ENCODE assay signal across 9 cellular contexts in genomic region chr15:65792988-65793812, GRCh38. TPM values are rescaled to one million over a fixed set of nuclear protein-coding genes. Genes with fewer than 3 reads are reported as not detected.
A peak's percentile ranks its signal among the peaks of the same experiment; 100 is the strongest.
DNase-seq lines count a peak whose midpoint lies in the region; ATAC-seq and TF ChIP-seq lines count a peak whose summit lies in the region.
"Had no signal": no experiment of that assay in that cellular context is flagged by ENCODE, and none has a peak within 500 bp of the region (broad histone marks: within the 10 kb centered on the region; RNA-seq: fewer than 3 reads in every experiment).

No MANE protein-coding gene starts in this region.

- peak overlapping the region; percentile 94 for H3K4me3 ChIP-seq in CD8-positive, alpha-beta memory T cell (ENCODE audit: low read length)
- H3K4me3 ChIP-seq in PC-3 (ENCODE audit: low read length) (peak overlapping the region; percentile 81), ovary (peak overlapping the region; percentile 95)

- ATAC-seq in PC-3, result no peak
- no peak for ATAC-seq in HG03460 (IDR thresholded peaks at IDR 0.05; ENCODE audit: unreplicated experiment)
- ATAC-seq in GM21619 (IDR thresholded peaks at IDR 0.05; ENCODE audit: unreplicated experiment), result no peak

- H3K4me3 Mint-ChIP-seq in CD8-positive, alpha-beta memory T cell, result peak overlapping the region; percentile 91 to 98 (median 96)
- H3K4me3 Mint-ChIP-seq in endothelial cell (ENCODE audit: unreplicated experiment), result peak overlapping the region; percentile 97

- POLR2A ChIA-PET in CD8-positive, alpha-beta memory T cell (lab: Charles Lee), result interaction anchor here (0.7 to 2.9 kb wide), 5 partner anchors 11 to 40 kb away, joined by 3 to 40 read pairs (median 7); no protein-coding TSS in a partner anchor
- POLR2A ChIA-PET in PC-3 (lab: Charles Lee; ENCODE audit: unreplicated experiment), result no interaction called here

- no peaks in the 10 kb centered on the region for H3K27me3 ChIP-seq in CD8-positive, alpha-beta memory T cell (ENCODE audit: insufficient read depth, low read length, poor library complexity, severe bottlenecking)
- H3K27me3 ChIP-seq in PC-3 (ENCODE audit: low read length), result no peaks in the 10 kb centered on the region
- H3K27me3 ChIP-seq in ovary, result no peaks in the 10 kb centered on the region

- H3K27me3 Mint-ChIP-seq in CD8-positive, alpha-beta memory T cell, result peaks cover 0 to 5% of the 10 kb centered on the region in 2 donors
- peaks cover 2% of the 10 kb centered on the region for H3K27me3 Mint-ChIP-seq in endothelial cell (ENCODE audit: unreplicated experiment)

- intact Hi-C loops in PC-3 (cut with micrococcal nuclease) (no loop called here), ovary (cut with DNase I) (loop anchor here in 2 of 4 donors (5.0 kb wide), 2 partner anchors 39 to 709 kb away; partner anchors contain the start of gene RPL4 (in 1 of the 2))

- no peak for DNase-seq in CD8-positive, alpha-beta memory T cell
- no peak for DNase-seq in PC-3
- no peak for DNase-seq in endothelial cell (ENCODE audit: low spot score)
- no peak for DNase-seq in ovary
- no peak for DNase-seq in effector CD4-positive, alpha-beta T cell
- no peak for DNase-seq in NAMALWA (ENCODE audit: low spot score)
- DNase-seq: NCI-H510A had no signal

- CTCF ChIA-PET in CD8-positive, alpha-beta memory T cell (lab: Charles Lee), result interaction anchor here (0.9 to 3.9 kb wide), 8 partner anchors 11 to 40 kb away, joined by 3 to 19 read pairs (median 8); no protein-coding TSS in a partner anchor
- CTCF ChIA-PET in PC-3 (lab: Charles Lee), result no interaction called here

- H3K27ac ChIP-seq in CD8-positive, alpha-beta memory T cell (ENCODE audit: low read depth, low read length), result peak overlapping the region; percentile 99
- H3K27ac ChIP-seq in PC-3 (ENCODE audit: low read length), result peak overlapping the region; percentile 67
- H3K27ac ChIP-seq in ovary, result peak overlapping the region; percentile 98 to 99

- H3K9ac ChIP-seq in PC-3 (ENCODE audit: low read length), result peak overlapping the region; percentile 83

- no peaks in the 10 kb centered on the region for H3K9me3 ChIP-seq in CD8-positive, alpha-beta memory T cell (ENCODE audit: low read length)
- H3K9me3 ChIP-seq in PC-3 (ENCODE audit: low read length) (no peaks in the 10 kb centered on the region), ovary (no peaks in the 10 kb centered on the region)

- no peak for TF ChIP-seq POLR2A in ovary (IDR thresholded peaks at IDR 0.05)

- H3F3A ChIP-seq in PC-3 (ENCODE audit: low read length, unreplicated experiment), result no peaks in the 10 kb centered on the region

- no peaks in the 10 kb centered on the region for H3K9me2 ChIP-seq in PC-3 (replicated peaks; ENCODE audit: low read length)

- peak overlapping the region; percentile 98 to 100 (median 99) for H3K27ac Mint-ChIP-seq in CD8-positive, alpha-beta memory T cell
- H3K27ac Mint-ChIP-seq in endothelial cell (ENCODE audit: unreplicated experiment), result peak overlapping the region; percentile 98

- TF ChIP-seq CTCF in PC-3 (conservative IDR thresholded peaks at IDR 0.05; ENCODE audit: low read depth, low read length), result no peak
- TF ChIP-seq CTCF in endothelial cell (IDR thresholded peaks at IDR 0.05; ENCODE audit: unreplicated experiment), result no peak
- TF ChIP-seq CTCF in ovary (IDR thresholded peaks at IDR 0.05), result no peak

- H3K79me2 ChIP-seq in PC-3 (ENCODE audit: low read length), result peaks cover 26% of the 10 kb centered on the region

- peaks cover 27% of the 10 kb centered on the region for H3K4me1 ChIP-seq in CD8-positive, alpha-beta memory T cell (ENCODE audit: insufficient read depth, low read length)
- H3K4me1 ChIP-seq in PC-3 (ENCODE audit: insufficient read depth, low read length) (peaks cover 17% of the 10 kb centered on the region), ovary (ENCODE audit: insufficient read depth) (peaks cover 4% of the 10 kb centered on the region)

- 90 to 95% (median 93%) methylated on average over 13 of the region's 13 CpGs for WGBS in ovary, 3 donors

- H3K36me3 Mint-ChIP-seq in CD8-positive, alpha-beta memory T cell, result peaks cover 0 to 18% (median 0%) of the 10 kb centered on the region in 3 donors
- no peaks in the 10 kb centered on the region for H3K36me3 Mint-ChIP-seq in endothelial cell (ENCODE audit: low read depth, unreplicated experiment)

- peak overlapping the region; percentile 95 for H2AFZ ChIP-seq in PC-3 (ENCODE audit: low read length)

- TF ChIP-seq EP300 in ovary (IDR thresholded peaks at IDR 0.05), result no peak

- BruUV-seq in PC-3 (replicated peaks; lab: Mats Ljungman, UMichigan), result no TSS peak

- peaks cover 43 to 73% (median 64%) of the 10 kb centered on the region in 3 donors for H3K4me1 Mint-ChIP-seq in CD8-positive, alpha-beta memory T cell
- H3K4me1 Mint-ChIP-seq in endothelial cell (ENCODE audit: unreplicated experiment), result peaks cover 29% of the 10 kb centered on the region

- no peaks in the 10 kb centered on the region for H3K36me3 ChIP-seq in CD8-positive, alpha-beta memory T cell (ENCODE audit: insufficient read depth, low read length)
- H3K36me3 ChIP-seq in PC-3 (ENCODE audit: low read depth, low read length) (no peaks in the 10 kb centered on the region), ovary (no peaks in the 10 kb centered on the region)

- H3K4me2 ChIP-seq in PC-3 (ENCODE audit: low read length), result peak overlapping the region; percentile 92

- H3K9me3 Mint-ChIP-seq in CD8-positive, alpha-beta memory T cell, result no peaks in the 10 kb centered on the region
- H3K9me3 Mint-ChIP-seq in endothelial cell (ENCODE audit: unreplicated experiment), result no peaks in the 10 kb centered on the region

- no peaks in the 10 kb centered on the region for H4K20me1 ChIP-seq in PC-3 (ENCODE audit: low read length)

RNA-seq across cellular contexts. Expression of gene DENND4A, which starts 1.1 kb away (rescaled TPM):
- 10 to 100 TPM; 47.2 to 54.3 TPM for total RNA-seq in CD8-positive, alpha-beta memory T cell
- 21.5 TPM for polyA plus RNA-seq in CD8-positive, alpha-beta memory T cell
- 6.2 and 11.6 TPM in 2 replicates for total RNA-seq in PC-3 (2014; rRNA removed)
- total RNA-seq in endothelial cell (ENCODE audit: unreplicated experiment), result 17.1 TPM
- total RNA-seq in ovary, result 10 to 100 TPM; 40.0 to 63.9 (median 53.5) TPM
- 10 to 100 TPM; 10.2 to 15.5 TPM for polyA plus RNA-seq in ovary
